In genomic region chr1:31010081-31010989, GRCh38 we compare ENCODE assay signal across 11 cellular contexts. TPM values are rescaled to one million over a fixed set of nuclear protein-coding genes. Genes with fewer than 3 reads are reported as not detected.
DNase-seq lines count a peak whose midpoint lies in the region; ATAC-seq and TF ChIP-seq lines count a peak whose summit lies in the region.
"Had no signal": no experiment of that assay in that cellular context is flagged by ENCODE, and none has a peak within 500 bp of the region (broad histone marks: within the 10 kb centered on the region; RNA-seq: fewer than 3 reads in every experiment).

No MANE protein-coding gene starts in this region.

- no peak for TF ChIP-seq POLR2A in body of pancreas (IDR thresholded peaks at IDR 0.05)

- H3K4me1 ChIP-seq in cardiac muscle cell (ENCODE audit: low read depth) (peaks cover 38% of the 10 kb centered on the region), left ventricle myocardium inferior (peaks cover 78% of the 10 kb centered on the region), body of pancreas (peaks cover 31% of the 10 kb centered on the region)

- peaks cover 49 to 59% of the 10 kb centered on the region in 2 donors for H3K4me1 Mint-ChIP-seq in effector memory CD8-positive, alpha-beta T cell (ENCODE audit: low read depth in 2 of 2)
- H3K4me1 Mint-ChIP-seq in stimulated activated naive CD8-positive, alpha-beta T cell treated with anti-CD3 and anti-CD28 coated beads, Interleukin-15, Interleukin-2, amounts not matched to agents 100 ng/mL and 50 ng/mL, for 24 hours (ENCODE audit: low read depth) = peaks cover 85% of the 10 kb centered on the region

- no peaks in the 10 kb centered on the region for H3K9me3 ChIP-seq in cardiac muscle cell (ENCODE audit: low read depth)
- H3K9me3 ChIP-seq in left ventricle myocardium inferior (replicated peaks) = no peaks in the 10 kb centered on the region
- H3K9me3 ChIP-seq in body of pancreas = no peaks in the 10 kb centered on the region

- H3K4me3 Mint-ChIP-seq in effector memory CD8-positive, alpha-beta T cell = peak overlapping the region in 1 of 2 donors; percentile 11
- H3K4me3 Mint-ChIP-seq in stimulated activated naive CD8-positive, alpha-beta T cell treated with anti-CD3 and anti-CD28 coated beads, Interleukin-15, Interleukin-2, amounts not matched to agents 100 ng/mL and 50 ng/mL, for 24 hours = peak overlapping the region; percentile 21

- peak; percentile 50 for ATAC-seq in HG03439 (IDR thresholded peaks at IDR 0.05; ENCODE audit: unreplicated experiment)
- ATAC-seq in effector memory CD8-positive, alpha-beta T cell (replicated peaks) = peak; percentile 67
- no peak for ATAC-seq in Right ventricle myocardium superior (ENCODE audit: poor library complexity)
- no peak for ATAC-seq in body of pancreas

- H3K27ac ChIP-seq in cardiac muscle cell (peak overlapping the region; percentile 74), left ventricle myocardium inferior (replicated peaks) (no peak overlapping the region), body of pancreas (no peak overlapping the region)

- no peaks in the 10 kb centered on the region for H3K9me3 Mint-ChIP-seq in effector memory CD8-positive, alpha-beta T cell
- no peaks in the 10 kb centered on the region for H3K9me3 Mint-ChIP-seq in stimulated activated naive CD8-positive, alpha-beta T cell treated with anti-CD3 and anti-CD28 coated beads, Interleukin-15, Interleukin-2, amounts not matched to agents 100 ng/mL and 50 ng/mL, for 24 hours

- H3K4me3 ChIP-seq in cardiac muscle cell (no peak overlapping the region), left ventricle myocardium inferior (no peak overlapping the region), body of pancreas (no peak overlapping the region)

- 79 to 80% methylated on average over 5 to 6 of the region's 6 CpGs for WGBS in body of pancreas, 2 donors

- H3K36me3 ChIP-seq in cardiac muscle cell (peaks cover 7% of the 10 kb centered on the region), left ventricle myocardium inferior (peaks cover 2% of the 10 kb centered on the region), body of pancreas (replicated peaks in 1 of 2; ENCODE audit: insufficient read depth in 1 of 2, low read depth in 2 of 2) (peaks cover 0 to 2% of the 10 kb centered on the region in 2 donors)

- H3K27ac Mint-ChIP-seq in effector memory CD8-positive, alpha-beta T cell = peak overlapping the region; percentile 12 to 29
- peak overlapping the region; percentile 88 for H3K27ac Mint-ChIP-seq in stimulated activated naive CD8-positive, alpha-beta T cell treated with anti-CD3 and anti-CD28 coated beads, Interleukin-15, Interleukin-2, amounts not matched to agents 100 ng/mL and 50 ng/mL, for 24 hours

- peaks cover 16% of the 10 kb centered on the region for H3K36me3 Mint-ChIP-seq in effector memory CD8-positive, alpha-beta T cell (ENCODE audit: insufficient read depth)
- H3K36me3 Mint-ChIP-seq in stimulated activated naive CD8-positive, alpha-beta T cell treated with anti-CD3 and anti-CD28 coated beads, Interleukin-15, Interleukin-2, amounts not matched to agents 100 ng/mL and 50 ng/mL, for 24 hours (ENCODE audit: low read depth) = peaks cover 41% of the 10 kb centered on the region

- no peak for DNase-seq in cardiac muscle cell (ENCODE audit: low read depth in 1 of 2, low spot score in 1 of 2)
- DNase-seq in left ventricle myocardium inferior = no peak
- DNase-seq in effector memory CD8-positive, alpha-beta T cell = no peak
- DNase-seq in 8988T = no peak
- DNase-seq in Right ventricle myocardium superior = no peak
- no peak for DNase-seq in body of pancreas
- DNase-seq: DMS79, NCI-H1694, retina had no signal

- no peaks in the 10 kb centered on the region for H3K27me3 ChIP-seq in cardiac muscle cell
- no peaks in the 10 kb centered on the region for H3K27me3 ChIP-seq in left ventricle myocardium inferior (ENCODE audit: low read depth)
- H3K27me3 ChIP-seq in body of pancreas = no peaks in the 10 kb centered on the region

- TF ChIP-seq CTCF in cardiac muscle cell (IDR thresholded peaks at IDR 0.05; ENCODE audit: low read depth, low read length) (no peak), left ventricle myocardium inferior (IDR thresholded peaks at IDR 0.05; ENCODE audit: borderline replicate concordance) (no peak), body of pancreas (IDR thresholded peaks at IDR 0.05) (no peak)

- intact Hi-C loops in left ventricle myocardium inferior (cut with micrococcal nuclease) (no loop called here), Right ventricle myocardium superior (cut with DNase I) (no loop called here), body of pancreas (cut with DNase I) (no loop called here)

- H3K27me3 Mint-ChIP-seq in effector memory CD8-positive, alpha-beta T cell = no peaks in the 10 kb centered on the region
- no peaks in the 10 kb centered on the region for H3K27me3 Mint-ChIP-seq in stimulated activated naive CD8-positive, alpha-beta T cell treated with anti-CD3 and anti-CD28 coated beads, Interleukin-15, Interleukin-2, amounts not matched to agents 100 ng/mL and 50 ng/mL, for 24 hours

RNA-seq across cellular contexts. Expression of gene PUM1, which starts 55.2 kb away (rescaled TPM):
- total RNA-seq in cardiac muscle cell (99.6 and 130 TPM in 2 replicates), left ventricle myocardium inferior (80.1 TPM), Right ventricle myocardium superior (66.1 TPM), body of pancreas (10 to 100 TPM; 30.9 to 32.3 TPM)
- polyA plus RNA-seq in cardiac muscle cell = 81.1 and 134 TPM in 2 replicates

Comparison
In these comparisons a context has a peak if more than half of its experiments do, and no peak if none do; other contexts are left out.
1. ATAC-seq: peak in HG03439 (single experiment) and effector memory CD8-positive, alpha-beta T cell (single experiment); none in Right ventricle myocardium superior (single experiment) and body of pancreas (single experiment).